In the genomic region with DNA sequence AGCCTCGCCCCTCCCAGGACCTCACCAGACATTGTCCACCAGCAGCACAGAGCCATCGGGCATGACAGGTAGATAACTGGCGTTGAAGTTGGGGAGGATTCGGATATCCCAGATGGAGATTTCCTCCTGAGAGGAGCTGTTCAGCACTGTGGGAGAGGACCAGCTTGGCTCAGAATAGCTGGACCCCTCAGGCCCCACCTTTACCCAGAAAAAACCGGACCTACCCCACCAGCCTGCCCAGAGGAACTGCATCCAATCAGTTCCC, we compare ENCODE assay signal across 2 cellular contexts.
TF ChIP-seq lines count a peak whose summit lies in the region.

No MANE protein-coding gene starts in this region.

TF ChIP-seq in GM12878, 131 proteins besides CTCF, POLR2A, EP300 and RAD21 (continues in another document):
- TF ChIP-seq RUNX3 (IDR thresholded peaks at IDR 0.05; ENCODE audit: low read length) (no peak), FOS (IDR thresholded peaks at IDR 0.05; ENCODE audit: borderline replicate concordance, extremely low read depth, insufficient read length) (no peak), SMARCA5 (IDR thresholded peaks at IDR 0.05) (no peak), RAD51 (IDR thresholded peaks at IDR 0.05) (no peak), CBX3 (IDR thresholded peaks at IDR 0.05; ENCODE audit: borderline replicate concordance, low read depth) (no peak), ZSCAN29 (IDR thresholded peaks at IDR 0.05) (no peak), ZBTB4 (CRISPR knock-in tag; IDR thresholded peaks at IDR 0.05) (no peak), ESRRA (IDR thresholded peaks at IDR 0.05; ENCODE audit: low read length) (no peak), ZBED1 (IDR thresholded peaks at IDR 0.05; ENCODE audit: borderline replicate concordance) (no peak), SUPT20H (IDR thresholded peaks at IDR 0.05; ENCODE audit: borderline replicate concordance, control insufficient read depth, low read depth, low read length) (no peak), EZH2 (IDR thresholded peaks at IDR 0.05; ENCODE audit: borderline replicate concordance, control insufficient read depth, low read depth, low read length) (no peak), NKRF (conservative IDR thresholded peaks at IDR 0.05) (no peak)
- TF ChIP-seq, protein P1, sequence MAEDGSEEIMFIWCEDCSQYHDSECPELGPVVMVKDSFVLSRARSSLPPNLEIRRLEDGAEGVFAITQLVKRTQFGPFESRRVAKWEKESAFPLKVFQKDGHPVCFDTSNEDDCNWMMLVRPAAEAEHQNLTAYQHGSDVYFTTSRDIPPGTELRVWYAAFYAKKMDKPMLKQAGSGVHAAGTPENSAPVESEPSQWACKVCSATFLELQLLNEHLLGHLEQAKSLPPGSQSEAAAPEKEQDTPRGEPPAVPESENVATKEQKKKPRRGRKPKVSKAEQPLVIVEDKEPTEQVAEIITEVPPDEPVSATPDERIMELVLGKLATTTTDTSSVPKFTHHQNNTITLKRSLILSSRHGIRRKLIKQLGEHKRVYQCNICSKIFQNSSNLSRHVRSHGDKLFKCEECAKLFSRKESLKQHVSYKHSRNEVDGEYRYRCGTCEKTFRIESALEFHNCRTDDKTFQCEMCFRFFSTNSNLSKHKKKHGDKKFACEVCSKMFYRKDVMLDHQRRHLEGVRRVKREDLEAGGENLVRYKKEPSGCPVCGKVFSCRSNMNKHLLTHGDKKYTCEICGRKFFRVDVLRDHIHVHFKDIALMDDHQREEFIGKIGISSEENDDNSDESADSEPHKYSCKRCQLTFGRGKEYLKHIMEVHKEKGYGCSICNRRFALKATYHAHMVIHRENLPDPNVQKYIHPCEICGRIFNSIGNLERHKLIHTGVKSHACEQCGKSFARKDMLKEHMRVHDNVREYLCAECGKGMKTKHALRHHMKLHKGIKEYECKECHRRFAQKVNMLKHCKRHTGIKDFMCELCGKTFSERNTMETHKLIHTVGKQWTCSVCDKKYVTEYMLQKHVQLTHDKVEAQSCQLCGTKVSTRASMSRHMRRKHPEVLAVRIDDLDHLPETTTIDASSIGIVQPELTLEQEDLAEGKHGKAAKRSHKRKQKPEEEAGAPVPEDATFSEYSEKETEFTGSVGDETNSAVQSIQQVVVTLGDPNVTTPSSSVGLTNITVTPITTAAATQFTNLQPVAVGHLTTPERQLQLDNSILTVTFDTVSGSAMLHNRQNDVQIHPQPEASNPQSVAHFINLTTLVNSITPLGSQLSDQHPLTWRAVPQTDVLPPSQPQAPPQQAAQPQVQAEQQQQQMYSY (CRISPR knock-in tag; IDR thresholded peaks at IDR 0.05) = no peak
- TF ChIP-seq, protein P2, sequence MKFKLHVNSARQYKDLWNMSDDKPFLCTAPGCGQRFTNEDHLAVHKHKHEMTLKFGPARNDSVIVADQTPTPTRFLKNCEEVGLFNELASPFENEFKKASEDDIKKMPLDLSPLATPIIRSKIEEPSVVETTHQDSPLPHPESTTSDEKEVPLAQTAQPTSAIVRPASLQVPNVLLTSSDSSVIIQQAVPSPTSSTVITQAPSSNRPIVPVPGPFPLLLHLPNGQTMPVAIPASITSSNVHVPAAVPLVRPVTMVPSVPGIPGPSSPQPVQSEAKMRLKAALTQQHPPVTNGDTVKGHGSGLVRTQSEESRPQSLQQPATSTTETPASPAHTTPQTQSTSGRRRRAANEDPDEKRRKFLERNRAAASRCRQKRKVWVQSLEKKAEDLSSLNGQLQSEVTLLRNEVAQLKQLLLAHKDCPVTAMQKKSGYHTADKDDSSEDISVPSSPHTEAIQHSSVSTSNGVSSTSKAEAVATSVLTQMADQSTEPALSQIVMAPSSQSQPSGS (IDR thresholded peaks at IDR 0.05; ENCODE audit: low read length) = no peak

TF ChIP-seq in HEK293T, 16 proteins besides CTCF, POLR2A, EP300 and RAD21:
- TF ChIP-seq FOXM1 (IDR thresholded peaks at IDR 0.05; ENCODE audit: borderline replicate concordance) = no peak
- no peak for TF ChIP-seq ARNT (IDR thresholded peaks at IDR 0.05)
- no peak for TF ChIP-seq LEF1 (IDR thresholded peaks at IDR 0.05; ENCODE audit: borderline replicate concordance)
- no peak for TF ChIP-seq TARDBP (IDR thresholded peaks at IDR 0.05)
- no peak for TF ChIP-seq CTBP1 (IDR thresholded peaks at IDR 0.05; ENCODE audit: borderline replicate concordance)
- no peak for TF ChIP-seq HDGF (IDR thresholded peaks at IDR 0.05; ENCODE audit: borderline replicate concordance)
- no peak for TF ChIP-seq BHLHE40 (IDR thresholded peaks at IDR 0.05; ENCODE audit: borderline replicate concordance)
- no peak for TF ChIP-seq PKNOX1 (IDR thresholded peaks at IDR 0.05)
- no peak for TF ChIP-seq FOXK2 (IDR thresholded peaks at IDR 0.05)
- no peak for TF ChIP-seq FOXA1 (IDR thresholded peaks at IDR 0.05)
- no peak for TF ChIP-seq ELF4 (IDR thresholded peaks at IDR 0.05)
- no peak for TF ChIP-seq SP1 (IDR thresholded peaks at IDR 0.05)
- TF ChIP-seq ZNF384 (IDR thresholded peaks at IDR 0.05) = no peak
- no peak for TF ChIP-seq L3MBTL2 (conservative IDR thresholded peaks at IDR 0.05)
- TF ChIP-seq SUZ12 (IDR thresholded peaks at IDR 0.05) = no peak
- no peak for TF ChIP-seq NFRKB (IDR thresholded peaks at IDR 0.05)
